9 cellular contexts compared by ENCODE assay signal in the genomic region with DNA sequence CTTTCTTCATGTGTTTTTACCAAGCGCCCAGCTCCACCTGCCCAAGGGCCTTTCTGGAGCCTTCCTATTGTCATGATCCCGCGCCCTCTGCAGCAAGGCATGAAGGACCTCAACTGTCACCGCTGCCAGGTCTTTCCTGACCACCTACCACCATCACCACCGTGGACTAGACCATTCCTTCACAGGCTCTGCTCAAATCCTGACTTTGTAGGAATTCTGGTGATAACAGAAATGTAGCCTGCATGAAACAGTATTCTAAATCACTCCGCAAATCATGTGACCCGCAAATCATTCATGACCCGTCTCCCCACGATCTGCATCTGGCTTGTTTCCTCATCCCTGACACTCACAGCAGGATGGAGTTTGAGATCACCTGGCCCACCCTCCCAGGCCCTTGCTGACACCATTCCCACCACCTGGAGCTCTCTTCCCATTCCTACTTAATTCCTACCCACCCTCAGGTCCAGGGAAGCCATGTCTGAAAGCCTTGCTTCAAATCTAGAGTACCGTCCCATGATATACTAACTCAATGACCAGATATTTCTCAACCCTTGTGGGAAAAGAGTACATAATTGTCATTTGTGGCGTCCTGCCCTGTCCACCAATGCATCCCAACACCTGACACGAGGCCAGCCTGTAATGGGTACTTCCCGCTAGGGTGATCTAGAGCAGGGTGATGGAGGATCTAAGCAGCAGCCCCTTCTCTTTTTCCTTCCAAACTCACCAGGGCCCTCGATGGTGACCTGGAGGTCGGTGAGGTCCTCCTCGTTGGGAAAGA. TPM values are rescaled to one million over a fixed set of nuclear protein-coding genes. Genes with fewer than 3 reads are reported as not detected.
A peak's percentile ranks its signal among the peaks of the same experiment; 100 is the strongest.
DNase-seq lines count a peak whose midpoint lies in the region; TF ChIP-seq lines count a peak whose summit lies in the region.
"Had no signal": no experiment of that assay in that cellular context is flagged by ENCODE, and none has a peak within 500 bp of the region (broad histone marks: within the 10 kb centered on the region; RNA-seq: fewer than 3 reads in every experiment).

No MANE protein-coding gene starts in this region.

- no peak overlapping the region for H3K27ac ChIP-seq in SJCRH30
- H3K27ac ChIP-seq in esophagus squamous epithelium: peak overlapping the region in 2 of 4 donors; percentile 97 to 99
- no peak overlapping the region for H3K27ac ChIP-seq in sigmoid colon
- peak overlapping the region in 1 of 5 donors; percentile 99 for H3K27ac ChIP-seq in adrenal gland

- peaks cover 45% of the 10 kb centered on the region for H3K36me3 ChIP-seq in SJCRH30
- H3K36me3 ChIP-seq in esophagus squamous epithelium: peaks cover 24 to 49% (median 26%) of the 10 kb centered on the region in 3 donors
- peaks cover 18 to 45% (median 23%) of the 10 kb centered on the region in 4 donors for H3K36me3 ChIP-seq in sigmoid colon
- H3K36me3 ChIP-seq in adrenal gland (replicated peaks in 1 of 2): peaks cover 0 to 35% of the 10 kb centered on the region in 2 donors

- TF ChIP-seq POLR2A in esophagus squamous epithelium (IDR thresholded peaks at IDR 0.05): no peak
- TF ChIP-seq POLR2A in sigmoid colon (IDR thresholded peaks at IDR 0.05): no peak
- TF ChIP-seq POLR2A in adrenal gland (IDR thresholded peaks at IDR 0.05): no peak

- H3K27me3 ChIP-seq in SJCRH30: no peaks in the 10 kb centered on the region
- no peaks in the 10 kb centered on the region for H3K27me3 ChIP-seq in esophagus squamous epithelium
- no peaks in the 10 kb centered on the region for H3K27me3 ChIP-seq in sigmoid colon
- no peaks in the 10 kb centered on the region for H3K27me3 ChIP-seq in adrenal gland

- H3K4me1 ChIP-seq in SJCRH30: peaks cover 3% of the 10 kb centered on the region; the same call in 1 of the 2 replicates
- peaks cover 30 to 67% (median 31%) of the 10 kb centered on the region in 3 donors for H3K4me1 ChIP-seq in esophagus squamous epithelium
- peaks cover 0 to 22% (median 20%) of the 10 kb centered on the region in 4 donors for H3K4me1 ChIP-seq in sigmoid colon
- H3K4me1 ChIP-seq in adrenal gland (replicated peaks in 1 of 2): peaks cover 6 to 24% of the 10 kb centered on the region in 2 donors

- H3K4me3 ChIP-seq in GM12875 (ENCODE audit: low read depth, low read length) (peak overlapping the region; percentile 97), SJCRH30 (peak overlapping the region; percentile 95), esophagus squamous epithelium (peak overlapping the region; percentile 85 to 100 (median 96)), sigmoid colon (peak overlapping the region; percentile 82 to 99 (median 89)), adrenal gland (peak overlapping the region in 1 of 4 donors; percentile 90)

- TF ChIP-seq CTCF in GM12875 (IDR thresholded peaks at IDR 0.05; ENCODE audit: borderline replicate concordance, insufficient read depth, low read depth, low read length) (no peak), esophagus squamous epithelium (IDR thresholded peaks at IDR 0.05) (no peak), sigmoid colon (IDR thresholded peaks at IDR 0.05) (no peak), adrenal gland (IDR thresholded peaks at IDR 0.05) (no peak)

- WGBS in esophagus squamous epithelium, 2 donors: 61% methylated on average over 16 of the region's 16 CpGs
- WGBS in sigmoid colon, 2 donors: 81 to 83% methylated on average over 16 of the region's 16 CpGs
- WGBS in adrenal gland, 4 donors: 70 to 83% (median 76%) methylated on average over 13 to 16 of the region's 16 CpGs

- TF ChIP-seq EP300 in sigmoid colon (IDR thresholded peaks at IDR 0.05): no peak

- H3K9me3 ChIP-seq in SJCRH30 (replicated peaks): 0 out of 2 replicates have a peak, but pooled peaks cover 4% of the 10 kb centered on the region
- H3K9me3 ChIP-seq in esophagus squamous epithelium: no peaks in the 10 kb centered on the region
- H3K9me3 ChIP-seq in sigmoid colon: peaks cover 0 to 1% (median 0%) of the 10 kb centered on the region in 4 donors
- no peaks in the 10 kb centered on the region for H3K9me3 ChIP-seq in adrenal gland (replicated peaks in 1 of 3)

- DNase-seq in SJCRH30 (no peak), esophagus squamous epithelium (lab: John Stamatoyannopoulos, UW) (no peak), sigmoid colon (no peak), superior temporal gyrus (ENCODE audit: extremely low spot score) (no peak), adrenal gland (no peak), occipital lobe (lab: John Stamatoyannopoulos, UW) (no peak), anterior cingulate cortex (lab: John Stamatoyannopoulos, UW) (no peak)
- DNase-seq: NK-92 treated with Interleukin-12 subunit alpha and Interleukin-12 subunit beta, amount 100 ng/mL, for 24 hours had no signal

- intact Hi-C loops in esophagus squamous epithelium (cut with DNase I): no loop called here
- intact Hi-C loops in sigmoid colon (cut with DNase I): loop anchor here (5.0 to 10.0 kb wide), 2 partner anchors 99 to 1539 kb away; partner anchors contain the start of gene MYADM
- intact Hi-C loops in adrenal gland (cut with DNase I): no loop called here

RNA-seq across cellular contexts. Expression of gene UBE2S, which starts 1.3 kb away (rescaled TPM):
- total RNA-seq in SJCRH30 (2014; rRNA removed; shearing (Covaris generic)): 509 and 566 TPM in 2 replicates
- total RNA-seq in esophagus squamous epithelium: 10 to 100 TPM; 15.6 to 41.4 (median 31.2) TPM
- total RNA-seq in sigmoid colon: 10 to 100 TPM; 11.8 to 23.9 (median 14.8) TPM
- polyA plus RNA-seq in sigmoid colon: 10 to 100 TPM in 2 of 3 donors, 1 to 10 TPM in 1; 6.6 to 32.6 (median 16.2) TPM
- 10 to 100 TPM; 13.0 to 57.1 (median 20.0) TPM for total RNA-seq in adrenal gland
- 10 to 100 TPM in 2 of 3 donors, 1 to 10 TPM in 1; 8.8 to 18.0 (median 11.9) TPM for polyA plus RNA-seq in adrenal gland
- 35.9 TPM for total RNA-seq in occipital lobe

RNA-seq across cellular contexts. Expression of gene RPL28, which starts 20.5 kb away (rescaled TPM):
- 612 and 617 TPM in 2 replicates for total RNA-seq in SJCRH30 (2014; rRNA removed; shearing (Covaris generic))
- total RNA-seq in esophagus squamous epithelium (100 to 1,000 TPM; 395 to 866 (median 753) TPM), sigmoid colon (100 to 1,000 TPM; 253 to 607 (median 503) TPM), adrenal gland (1,000 to 10,000 TPM in 4 of 8 donors, 100 to 1,000 TPM in 4; 194 to 2,378 (median 1,045) TPM), occipital lobe (112 TPM)
- polyA plus RNA-seq in sigmoid colon (1,000 to 10,000 TPM; 1,833 to 2,816 (median 2,129) TPM), adrenal gland (1,000 to 10,000 TPM in 2 of 3 donors, 100 to 1,000 TPM in 1; 577 to 2,804 (median 2,164) TPM)

RNA-seq across cellular contexts. Expression of gene TMEM238, which starts 22.2 kb away (rescaled TPM):
- total RNA-seq in SJCRH30 (2014; rRNA removed; shearing (Covaris generic)): 0.14 and 0.25 TPM in 2 replicates
- 10 to 100 TPM; 11.9 to 41.8 (median 27.1) TPM for total RNA-seq in esophagus squamous epithelium
- 1 to 10 TPM in 1 of 4 donors, under 1 TPM in 2, not detected in 1; 0.54 to 1.7 (median 0.66) TPM for total RNA-seq in sigmoid colon
- polyA plus RNA-seq in sigmoid colon: under 1 TPM in 2 of 3 donors, not detected in 1; 0.90 to 0.92 TPM
- total RNA-seq in adrenal gland: 1 to 10 TPM; 2.7 to 9.3 (median 3.7) TPM
- under 1 TPM in 1 of 3 donors, not detected in 2; 0.13 TPM for polyA plus RNA-seq in adrenal gland
- not detected for total RNA-seq in occipital lobe

RNA-seq across cellular contexts. Expression of gene TMEM190, which starts 29.7 kb away (rescaled TPM):
- not detected in 2 replicates for total RNA-seq in SJCRH30 (2014; rRNA removed; shearing (Covaris generic))
- total RNA-seq in esophagus squamous epithelium: not detected
- total RNA-seq in sigmoid colon: not detected
- polyA plus RNA-seq in sigmoid colon: under 1 TPM in 1 of 3 donors, not detected in 2; 0.26 TPM
- 1 to 10 TPM in 2 of 8 donors, not detected in 6; 1.1 to 2.3 TPM for total RNA-seq in adrenal gland
- 10 to 100 TPM in 1 of 3 donors, 1 to 10 TPM in 1, under 1 TPM in 1; 0.62 to 63.0 (median 4.7) TPM for polyA plus RNA-seq in adrenal gland
- total RNA-seq in occipital lobe: not detected

RNA-seq across cellular contexts. Expression of gene IL11, which starts 36.0 kb away (rescaled TPM):
- 16.7 and 17.8 TPM in 2 replicates for total RNA-seq in SJCRH30 (2014; rRNA removed; shearing (Covaris generic))
- total RNA-seq in esophagus squamous epithelium (not detected), sigmoid colon (1 to 10 TPM in 1 of 4 donors, under 1 TPM in 1, not detected in 2; 0.81 to 4.4 TPM), adrenal gland (under 1 TPM in 1 of 8 donors, not detected in 7; 0.28 TPM), occipital lobe (0.16 TPM)
- polyA plus RNA-seq in sigmoid colon (under 1 TPM in 1 of 3 donors, not detected in 2; 0.74 TPM), adrenal gland (1 to 10 TPM in 1 of 3 donors, under 1 TPM in 1, not detected in 1; 0.24 to 1.1 TPM)
